ENCODE assay signal across 15 cellular contexts in genomic region chr11:46055371-46055770, GRCh38.
A peak's percentile ranks its signal among the peaks of the same experiment; 100 is the strongest.
DNase-seq lines count a peak whose midpoint lies in the region; ATAC-seq and TF ChIP-seq lines count a peak whose summit lies in the region.
"Had no signal": no experiment of that assay in that cellular context is flagged by ENCODE, and none has a peak within 500 bp of the region (broad histone marks: within the 10 kb centered on the region; RNA-seq: fewer than 3 reads in every experiment).

No MANE protein-coding gene starts in this region.

- no peaks in the 10 kb centered on the region for H3K9me3 Mint-ChIP-seq in osteocyte (ENCODE audit: unreplicated experiment)
- H3K9me3 Mint-ChIP-seq in Caco-2 (ENCODE audit: unreplicated experiment): no peaks in the 10 kb centered on the region
- H3K9me3 Mint-ChIP-seq: CD4-positive, alpha-beta memory T cell; T-helper 2 cell treated with Interferon-gamma antibody and Interleukin-4, amounts not matched to agents 5 μg/mL and 100 μg/mL, for 36 hours had no signal

- H3K4me1 Mint-ChIP-seq in osteocyte (ENCODE audit: unreplicated experiment): peaks cover 25% of the 10 kb centered on the region
- H3K4me1 Mint-ChIP-seq in Caco-2 (ENCODE audit: low read depth, unreplicated experiment): peaks cover 1% of the 10 kb centered on the region

- H3K27ac Mint-ChIP-seq in osteocyte (ENCODE audit: unreplicated experiment): peak overlapping the region; percentile 1
- H3K27ac Mint-ChIP-seq in Caco-2 (ENCODE audit: unreplicated experiment): no peak overlapping the region
- H3K27ac Mint-ChIP-seq: T-helper 2 cell treated with Interferon-gamma antibody and Interleukin-4, amounts not matched to agents 5 μg/mL and 100 μg/mL, for 36 hours had no signal

- H3K4me1 ChIP-seq in NT2/D1 (ENCODE audit: insufficient read depth, insufficient read length): no peaks in the 10 kb centered on the region
- no peaks in the 10 kb centered on the region for H3K4me1 ChIP-seq in Caco-2

- DNase-seq in GM04503 (ENCODE audit: low read depth) (peak; percentile 31), NT2/D1 (ENCODE audit: low read depth, low spot score) (peak; percentile 86), fibroblast of villous mesenchyme (ENCODE audit: low read depth) (peak; percentile 18), osteocyte (ENCODE audit: extremely low spot score, unreplicated experiment) (no peak), Caco-2 (no peak), NCI-H187 treated with DMSO at 0.1 percent for 48 hours (lab: John Stamatoyannopoulos, UW) (no peak)
- DNase-seq: activated CD4-positive, alpha-beta T cell treated with anti-CD3 and anti-CD28 coated beads, Interleukin-2, amount 50 U/mL, for 4 hours; CD4-positive, alpha-beta memory T cell; NCI-H1105 treated with DMSO at 0.1 percent for 48 hours; NCI-H510A; retina; stimulated activated CD4-positive, alpha-beta T cell treated with anti-CD3 and anti-CD28 coated beads, Interleukin-4, amount 100 ng/mL, for 24 hours had no signal

- H3K27me3 ChIP-seq in NT2/D1 (ENCODE audit: insufficient read depth, insufficient read length) (no peaks in the 10 kb centered on the region), Caco-2 (replicated peaks; ENCODE audit: control insufficient read depth, insufficient read depth, low read length) (no peaks in the 10 kb centered on the region)

- no TSS peak for BruUV-seq in Caco-2 (replicated peaks; lab: Mats Ljungman, UMichigan)

- H3K36me3 Mint-ChIP-seq in osteocyte (ENCODE audit: unreplicated experiment) (peaks cover 7% of the 10 kb centered on the region), Caco-2 (ENCODE audit: insufficient read depth, unreplicated experiment) (no peaks in the 10 kb centered on the region)

- H3K27me3 Mint-ChIP-seq in osteocyte (ENCODE audit: unreplicated experiment) (no peaks in the 10 kb centered on the region), Caco-2 (ENCODE audit: insufficient read depth, unreplicated experiment) (no peaks in the 10 kb centered on the region)
- H3K27me3 Mint-ChIP-seq: CD4-positive, alpha-beta memory T cell had no signal

- ATAC-seq in GM19397 (IDR thresholded peaks at IDR 0.05; ENCODE audit: unreplicated experiment) (no peak), GM19463 (IDR thresholded peaks at IDR 0.05; ENCODE audit: unreplicated experiment) (no peak)

- CTCF ChIA-PET in Caco-2 (lab: Charles Lee): no interaction called here

- POLR2A ChIA-PET in Caco-2 (lab: Charles Lee): no interaction called here

- H3K9me3 ChIP-seq in NT2/D1 (ENCODE audit: insufficient read depth, low read length) (0 out of 2 replicates have a peak, but pooled peaks cover 5% of the 10 kb centered on the region), Caco-2 (no peaks in the 10 kb centered on the region)

- no peak for TF ChIP-seq CTCF in fibroblast of villous mesenchyme (IDR thresholded peaks at IDR 0.05; ENCODE audit: insufficient read depth, low read depth, low read length)
- no peak for TF ChIP-seq CTCF in osteocyte (IDR thresholded peaks at IDR 0.05)
- TF ChIP-seq CTCF in Caco-2 (IDR thresholded peaks at IDR 0.05; ENCODE audit: insufficient read depth in 1 of 2, low read depth in 1 of 2, low read length in 1 of 2, severe bottlenecking in 1 of 2, unreplicated experiment in 1 of 2): no peak

- H3K4me3 ChIP-seq in NT2/D1 (ENCODE audit: insufficient read length, low read depth) (no peak overlapping the region), fibroblast of villous mesenchyme (ENCODE audit: low read depth, low read length) (no peak overlapping the region), Caco-2 (ENCODE audit: low read depth, low read length) (no peak overlapping the region)

- no peak overlapping the region for H3K9ac ChIP-seq in NT2/D1 (ENCODE audit: insufficient read length, low read depth)

- H3K4me3 Mint-ChIP-seq in osteocyte (ENCODE audit: unreplicated experiment) (no peak overlapping the region), Caco-2 (ENCODE audit: unreplicated experiment) (no peak overlapping the region)
- H3K4me3 Mint-ChIP-seq: CD4-positive, alpha-beta memory T cell; T-helper 2 cell treated with Interferon-gamma antibody and Interleukin-4, amounts not matched to agents 5 μg/mL and 100 μg/mL, for 36 hours had no signal

- no peaks in the 10 kb centered on the region for H3K36me3 ChIP-seq in NT2/D1 (ENCODE audit: insufficient read depth, insufficient read length, low read length)
- H3K36me3 ChIP-seq in Caco-2 (ENCODE audit: control insufficient read depth, insufficient read depth, low read length): no peaks in the 10 kb centered on the region

- intact Hi-C loops in Caco-2 (cut with micrococcal nuclease; ENCODE audit: unreplicated experiment): no loop called here

Comparison
In these comparisons a context has a peak if more than half of its experiments do, and no peak if none do; other contexts are left out.
1. DNase-seq: peak in GM04503 (single experiment), NT2/D1 (single experiment) and fibroblast of villous mesenchyme (single experiment); none in osteocyte (single experiment), Caco-2 (0 of 2) and NCI-H187 treated with DMSO at 0.1 percent for 48 hours (single experiment).